1 cellular context compared by ENCODE assay signal in the genomic region with DNA sequence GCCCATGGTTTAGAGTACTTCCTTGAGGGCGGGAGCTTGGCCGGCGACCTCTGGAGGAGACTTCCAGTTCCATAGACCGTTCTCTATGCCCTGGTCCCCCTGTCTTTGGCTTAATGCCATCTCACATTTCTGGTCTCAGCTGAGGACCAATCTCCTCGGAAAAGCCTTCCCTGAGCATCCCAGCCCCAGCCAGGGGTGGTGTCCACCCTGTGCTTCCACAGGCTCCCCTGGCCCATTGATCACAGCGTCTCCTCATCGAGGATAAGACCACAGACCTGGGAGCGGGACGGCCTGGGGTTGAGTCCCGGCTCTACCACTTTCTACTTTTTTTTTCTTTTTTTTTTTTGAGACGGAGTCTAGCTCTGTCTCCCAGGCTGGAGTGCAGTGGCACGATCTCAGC.
TF ChIP-seq lines count a peak whose summit lies in the region.

No MANE protein-coding gene starts in this region.

TF ChIP-seq in HEK293, 187 proteins besides CTCF, POLR2A, EP300 and RAD21 (continued from another document):
- TF ChIP-seq, protein P1, sequence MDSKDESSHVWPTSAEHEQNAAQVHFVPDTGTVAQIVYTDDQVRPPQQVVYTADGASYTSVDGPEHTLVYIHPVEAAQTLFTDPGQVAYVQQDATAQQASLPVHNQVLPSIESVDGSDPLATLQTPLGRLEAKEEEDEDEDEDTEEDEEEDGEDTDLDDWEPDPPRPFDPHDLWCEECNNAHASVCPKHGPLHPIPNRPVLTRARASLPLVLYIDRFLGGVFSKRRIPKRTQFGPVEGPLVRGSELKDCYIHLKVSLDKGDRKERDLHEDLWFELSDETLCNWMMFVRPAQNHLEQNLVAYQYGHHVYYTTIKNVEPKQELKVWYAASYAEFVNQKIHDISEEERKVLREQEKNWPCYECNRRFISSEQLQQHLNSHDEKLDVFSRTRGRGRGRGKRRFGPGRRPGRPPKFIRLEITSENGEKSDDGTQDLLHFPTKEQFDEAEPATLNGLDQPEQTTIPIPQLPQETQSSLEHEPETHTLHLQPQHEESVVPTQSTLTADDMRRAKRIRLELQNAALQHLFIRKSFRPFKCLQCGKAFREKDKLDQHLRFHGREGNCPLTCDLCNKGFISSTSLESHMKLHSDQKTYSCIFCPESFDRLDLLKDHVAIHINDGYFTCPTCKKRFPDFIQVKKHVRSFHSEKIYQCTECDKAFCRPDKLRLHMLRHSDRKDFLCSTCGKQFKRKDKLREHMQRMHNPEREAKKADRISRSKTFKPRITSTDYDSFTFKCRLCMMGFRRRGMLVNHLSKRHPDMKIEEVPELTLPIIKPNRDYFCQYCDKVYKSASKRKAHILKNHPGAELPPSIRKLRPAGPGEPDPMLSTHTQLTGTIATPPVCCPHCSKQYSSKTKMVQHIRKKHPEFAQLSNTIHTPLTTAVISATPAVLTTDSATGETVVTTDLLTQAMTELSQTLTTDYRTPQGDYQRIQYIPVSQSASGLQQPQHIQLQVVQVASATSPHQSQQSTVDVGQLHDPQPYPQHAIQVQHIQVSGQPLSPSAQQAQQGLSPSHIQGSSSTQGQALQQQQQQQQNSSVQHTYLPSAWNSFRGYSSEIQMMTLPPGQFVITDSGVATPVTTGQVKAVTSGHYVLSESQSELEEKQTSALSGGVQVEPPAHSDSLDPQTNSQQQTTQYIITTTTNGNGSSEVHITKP (tag by site-specific recombination; IDR thresholded peaks at IDR 0.05) = 0 out of 2 replicates have a peak, but pooled peaks have one; percentile 14
